2 cellular contexts compared by ENCODE assay signal in the genomic region with DNA sequence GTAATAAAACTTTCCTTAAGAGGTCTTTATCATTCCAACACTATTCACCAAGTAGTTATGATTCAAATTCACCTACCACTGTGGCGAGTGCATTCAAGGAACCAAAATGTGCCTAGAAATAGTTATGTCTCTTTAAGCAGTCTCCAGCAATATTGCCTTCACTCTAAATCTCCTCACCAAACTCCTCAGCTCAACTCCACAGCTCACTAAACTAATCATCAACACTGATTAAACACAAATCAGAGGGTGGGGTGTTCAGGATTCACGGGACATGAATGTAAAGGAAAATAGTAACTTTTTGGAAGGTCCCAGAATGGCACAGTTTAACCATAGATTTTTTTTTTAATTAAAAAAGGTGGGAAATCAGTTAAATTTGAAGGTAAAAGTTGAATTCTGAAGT.
TF ChIP-seq lines count a peak whose summit lies in the region.

No MANE protein-coding gene starts in this region.

TF ChIP-seq in SK-N-SH, 30 proteins besides CTCF, POLR2A, EP300 and RAD21 (continued from another document):
- TF ChIP-seq, protein P1, sequence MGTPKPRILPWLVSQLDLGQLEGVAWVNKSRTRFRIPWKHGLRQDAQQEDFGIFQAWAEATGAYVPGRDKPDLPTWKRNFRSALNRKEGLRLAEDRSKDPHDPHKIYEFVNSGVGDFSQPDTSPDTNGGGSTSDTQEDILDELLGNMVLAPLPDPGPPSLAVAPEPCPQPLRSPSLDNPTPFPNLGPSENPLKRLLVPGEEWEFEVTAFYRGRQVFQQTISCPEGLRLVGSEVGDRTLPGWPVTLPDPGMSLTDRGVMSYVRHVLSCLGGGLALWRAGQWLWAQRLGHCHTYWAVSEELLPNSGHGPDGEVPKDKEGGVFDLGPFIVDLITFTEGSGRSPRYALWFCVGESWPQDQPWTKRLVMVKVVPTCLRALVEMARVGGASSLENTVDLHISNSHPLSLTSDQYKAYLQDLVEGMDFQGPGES (IDR thresholded peaks at IDR 0.05; ENCODE audit: low read depth, low read length) = no peak
- TF ChIP-seq ELF1 (IDR thresholded peaks at IDR 0.05) = no peak

TF ChIP-seq in SK-N-SH treated with all-trans-retinoic acid at 6 μM for 48 hours, 23 proteins besides CTCF, POLR2A, EP300 and RAD21 (continued from another document):
- TF ChIP-seq ZNF70 (CRISPR knock-in tag; IDR thresholded peaks at IDR 0.05) = no peak
- TF ChIP-seq, protein P2, sequence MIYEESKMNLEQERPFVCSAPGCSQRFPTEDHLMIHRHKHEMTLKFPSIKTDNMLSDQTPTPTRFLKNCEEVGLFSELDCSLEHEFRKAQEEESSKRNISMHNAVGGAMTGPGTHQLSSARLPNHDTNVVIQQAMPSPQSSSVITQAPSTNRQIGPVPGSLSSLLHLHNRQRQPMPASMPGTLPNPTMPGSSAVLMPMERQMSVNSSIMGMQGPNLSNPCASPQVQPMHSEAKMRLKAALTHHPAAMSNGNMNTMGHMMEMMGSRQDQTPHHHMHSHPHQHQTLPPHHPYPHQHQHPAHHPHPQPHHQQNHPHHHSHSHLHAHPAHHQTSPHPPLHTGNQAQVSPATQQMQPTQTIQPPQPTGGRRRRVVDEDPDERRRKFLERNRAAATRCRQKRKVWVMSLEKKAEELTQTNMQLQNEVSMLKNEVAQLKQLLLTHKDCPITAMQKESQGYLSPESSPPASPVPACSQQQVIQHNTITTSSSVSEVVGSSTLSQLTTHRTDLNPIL (CRISPR knock-in tag; IDR thresholded peaks at IDR 0.05; ENCODE audit: low read depth) = no peak
- no peak for TF ChIP-seq ZFP30 (CRISPR knock-in tag; IDR thresholded peaks at IDR 0.05)
- TF ChIP-seq OSR1 (CRISPR knock-in tag; IDR thresholded peaks at IDR 0.05) = no peak
- no peak for TF ChIP-seq ZC3H10 (CRISPR knock-in tag; IDR thresholded peaks at IDR 0.05)
- TF ChIP-seq, protein P3, sequence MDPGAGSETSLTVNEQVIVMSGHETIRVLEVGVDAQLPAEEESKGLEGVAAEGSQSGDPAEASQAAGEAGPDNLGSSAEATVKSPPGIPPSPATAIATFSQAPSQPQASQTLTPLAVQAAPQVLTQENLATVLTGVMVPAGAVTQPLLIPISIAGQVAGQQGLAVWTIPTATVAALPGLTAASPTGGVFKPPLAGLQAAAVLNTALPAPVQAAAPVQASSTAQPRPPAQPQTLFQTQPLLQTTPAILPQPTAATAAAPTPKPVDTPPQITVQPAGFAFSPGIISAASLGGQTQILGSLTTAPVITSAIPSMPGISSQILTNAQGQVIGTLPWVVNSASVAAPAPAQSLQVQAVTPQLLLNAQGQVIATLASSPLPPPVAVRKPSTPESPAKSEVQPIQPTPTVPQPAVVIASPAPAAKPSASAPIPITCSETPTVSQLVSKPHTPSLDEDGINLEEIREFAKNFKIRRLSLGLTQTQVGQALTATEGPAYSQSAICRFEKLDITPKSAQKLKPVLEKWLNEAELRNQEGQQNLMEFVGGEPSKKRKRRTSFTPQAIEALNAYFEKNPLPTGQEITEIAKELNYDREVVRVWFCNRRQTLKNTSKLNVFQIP (CRISPR knock-in tag; IDR thresholded peaks at IDR 0.05; ENCODE audit: borderline replicate concordance, low read depth) = no peak
- no peak for TF ChIP-seq SNAI2 (CRISPR knock-in tag; IDR thresholded peaks at IDR 0.05)
- TF ChIP-seq, protein P4, sequence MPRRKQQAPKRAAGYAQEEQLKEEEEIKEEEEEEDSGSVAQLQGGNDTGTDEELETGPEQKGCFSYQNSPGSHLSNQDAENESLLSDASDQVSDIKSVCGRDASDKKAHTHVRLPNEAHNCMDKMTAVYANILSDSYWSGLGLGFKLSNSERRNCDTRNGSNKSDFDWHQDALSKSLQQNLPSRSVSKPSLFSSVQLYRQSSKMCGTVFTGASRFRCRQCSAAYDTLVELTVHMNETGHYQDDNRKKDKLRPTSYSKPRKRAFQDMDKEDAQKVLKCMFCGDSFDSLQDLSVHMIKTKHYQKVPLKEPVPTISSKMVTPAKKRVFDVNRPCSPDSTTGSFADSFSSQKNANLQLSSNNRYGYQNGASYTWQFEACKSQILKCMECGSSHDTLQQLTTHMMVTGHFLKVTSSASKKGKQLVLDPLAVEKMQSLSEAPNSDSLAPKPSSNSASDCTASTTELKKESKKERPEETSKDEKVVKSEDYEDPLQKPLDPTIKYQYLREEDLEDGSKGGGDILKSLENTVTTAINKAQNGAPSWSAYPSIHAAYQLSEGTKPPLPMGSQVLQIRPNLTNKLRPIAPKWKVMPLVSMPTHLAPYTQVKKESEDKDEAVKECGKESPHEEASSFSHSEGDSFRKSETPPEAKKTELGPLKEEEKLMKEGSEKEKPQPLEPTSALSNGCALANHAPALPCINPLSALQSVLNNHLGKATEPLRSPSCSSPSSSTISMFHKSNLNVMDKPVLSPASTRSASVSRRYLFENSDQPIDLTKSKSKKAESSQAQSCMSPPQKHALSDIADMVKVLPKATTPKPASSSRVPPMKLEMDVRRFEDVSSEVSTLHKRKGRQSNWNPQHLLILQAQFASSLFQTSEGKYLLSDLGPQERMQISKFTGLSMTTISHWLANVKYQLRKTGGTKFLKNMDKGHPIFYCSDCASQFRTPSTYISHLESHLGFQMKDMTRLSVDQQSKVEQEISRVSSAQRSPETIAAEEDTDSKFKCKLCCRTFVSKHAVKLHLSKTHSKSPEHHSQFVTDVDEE (CRISPR knock-in tag; IDR thresholded peaks at IDR 0.05) = no peak
